25 cellular contexts compared by ENCODE assay signal in genomic region chr16:86305440-86305839, GRCh38.
"Had no signal": no experiment of that assay in that cellular context is flagged by ENCODE, and none has a peak within 500 bp of the region (broad histone marks: within the 10 kb centered on the region; RNA-seq: fewer than 3 reads in every experiment).

No MANE protein-coding gene starts in this region.

- H3K4me3 ChIP-seq: adrenal gland, ascending aorta, gastrocnemius medialis, mucosa of descending colon, neural progenitor cell, right atrium auricular region, suprapubic skin, tibial nerve, uterus had no signal

- H3K36me3 ChIP-seq: adrenal gland, ascending aorta, brain microvascular endothelial cell, gastrocnemius medialis, neural progenitor cell, right atrium auricular region, suprapubic skin, tibial nerve, uterus had no signal

- H3K27me3 ChIP-seq: ascending aorta, uterus had no signal

- H3K9me3 ChIP-seq: adrenal gland, ascending aorta, gastrocnemius medialis, mucosa of descending colon, right atrium auricular region, suprapubic skin, tibial nerve, uterus had no signal

- DNase-seq: activated B cell treated with CpG ODN at 0.5 μM for 24 hours; activated CD4-positive, alpha-beta T cell treated with anti-CD3 and anti-CD28 coated beads for 4 hours; activated CD4-positive, alpha-beta T cell treated with anti-CD3 and anti-CD28 coated beads, Interleukin-2, amount 50 U/mL, for 48 hours; activated CD8-positive, alpha-beta memory T cell treated with anti-CD3 and anti-CD28 coated beads, Interleukin-2, amount 50 U/mL, for 48 hours; activated naive CD4-positive, alpha-beta T cell; activated T-cell treated with anti-CD3 and anti-CD28 coated beads, Interleukin-2, amount 50 U/mL, for 4 hours; adrenal gland; brain microvascular endothelial cell; central memory CD4-positive, alpha-beta T cell; effector memory CD4-positive, alpha-beta T cell; gastrocnemius medialis; head of caudate nucleus; islet precursor cell; left cardiac atrium; mucosa of descending colon; naive thymus-derived CD8-positive, alpha-beta T cell; stimulated activated CD4-positive, alpha-beta T cell treated with anti-CD3 and anti-CD28 coated beads, Interleukin-12 subunit alpha, Interleukin-12 subunit beta, amount 100 ng/mL, for 4 hours; stimulated activated CD4-positive, alpha-beta T cell treated with anti-CD3 and anti-CD28 coated beads, Interleukin-4, amount 100 ng/mL, for 4 hours; T-helper 9 cell; uterus had no signal

- H3K27ac ChIP-seq: ascending aorta, brain microvascular endothelial cell, gastrocnemius medialis, neural progenitor cell, right atrium auricular region, suprapubic skin, tibial nerve had no signal

- H3K4me1 ChIP-seq: adrenal gland, ascending aorta, gastrocnemius medialis, right atrium auricular region, suprapubic skin, tibial nerve had no signal

- ATAC-seq: activated T-cell treated with anti-CD3 and anti-CD28 coated beads, Interleukin-2, amount 50 U/mL, for 4 hours; gastrocnemius medialis; left cardiac atrium; mucosa of descending colon; naive thymus-derived CD8-positive, alpha-beta T cell had no signal
